Comparison of ENCODE assay signal across 8 cellular contexts in genomic region chr17:42456223-42457106, GRCh38. TPM values are rescaled to one million over a fixed set of nuclear protein-coding genes. Genes with fewer than 3 reads are reported as not detected.
DNase-seq lines count a peak whose midpoint lies in the region; ATAC-seq, FAIRE-seq and TF ChIP-seq lines count a peak whose summit lies in the region.

No MANE protein-coding gene starts in this region.

- no peak overlapping the region for H3K27ac Mint-ChIP-seq in nephron progenitor cell

- H3K4me3 ChIP-seq in ACC112 (ENCODE audit: low read depth, low read length) (peak overlapping the region; percentile 39), dorsolateral prefrontal cortex (peak overlapping the region in 4 of 59 donors; percentile 6 to 16 (median 12))

- H3K4me1 ChIP-seq in ACC112 (ENCODE audit: control insufficient read depth, insufficient read depth, low read length, unreplicated experiment): peaks cover 28% of the 10 kb centered on the region

- H3K4me3 Mint-ChIP-seq in nephron progenitor cell: peak overlapping the region; percentile 1

- FAIRE-seq in H54 (lab: Jason Lieb, UNC): no peak

- TF ChIP-seq POLR2A in H54 (IDR thresholded peaks at IDR 0.05; ENCODE audit: low read depth, low read length): no peak

- no peak for TF ChIP-seq CTCF in dorsolateral prefrontal cortex (IDR thresholded peaks at IDR 0.05 in 54 of 56, conservative IDR thresholded peaks at IDR 0.05 in 2 of 56; ENCODE audit: low read depth in 1 of 56, partially characterized antibody in 56 of 56)
- no peak for TF ChIP-seq CTCF in nephron progenitor cell (IDR thresholded peaks at IDR 0.05)

- peaks cover 15% of the 10 kb centered on the region for H3K79me2 ChIP-seq in ACC112 (ENCODE audit: control insufficient read depth, insufficient read depth, low read length, unreplicated experiment)

- DNase-seq in RPMI7951 (ENCODE audit: low read depth) (peak; percentile 73), dorsolateral prefrontal cortex (no peak), nephron progenitor cell (no peak), mesenteric fat pad (ENCODE audit: low spot score) (no peak), H54 (ENCODE audit: insufficient read length, low spot score) (no peak)

- H2AFZ ChIP-seq in ACC112 (ENCODE audit: low read length, unreplicated experiment): peak overlapping the region; percentile 57

- peaks cover 17% of the 10 kb centered on the region for H3K27me3 Mint-ChIP-seq in nephron progenitor cell (ENCODE audit: low read depth, poor library complexity)

- no peaks in the 10 kb centered on the region for H3K36me3 ChIP-seq in ACC112 (ENCODE audit: insufficient read depth, low read length)

- intact Hi-C loops in dorsolateral prefrontal cortex (cut with DNase I): loop anchor here in 1 of 2 donors (5.0 kb wide), 1 partner anchor 34 kb away; the partner anchor contains the start of gene CAVIN1

- H3K27me3 ChIP-seq in ACC112 (ENCODE audit: insufficient read depth, low read length) (no peaks in the 10 kb centered on the region), dorsolateral prefrontal cortex (no peaks in the 10 kb centered on the region)

- H3K9me3 Mint-ChIP-seq in nephron progenitor cell: no peaks in the 10 kb centered on the region

- no peaks in the 10 kb centered on the region for H3K36me3 Mint-ChIP-seq in nephron progenitor cell (ENCODE audit: low read depth)

- peak; percentile 35 for ATAC-seq in GM18858 (IDR thresholded peaks at IDR 0.05; ENCODE audit: unreplicated experiment)
- no peak for ATAC-seq in GM19397 (IDR thresholded peaks at IDR 0.05; ENCODE audit: unreplicated experiment)

- H3K27ac ChIP-seq in ACC112 (ENCODE audit: low read depth, low read length): peak overlapping the region; percentile 61
- peak overlapping the region in 54 of 59 donors; percentile 8 to 99 (median 96) for H3K27ac ChIP-seq in dorsolateral prefrontal cortex

- peaks cover 39% of the 10 kb centered on the region for H3K4me1 Mint-ChIP-seq in nephron progenitor cell

RNA-seq across cellular contexts. Expression of gene ATP6V0A1, which starts 2.2 kb away (rescaled TPM):
- 10.4 and 13.9 TPM in 2 replicates for total RNA-seq in RPMI7951 (2014; rRNA removed; shearing (Covaris generic))
- 100 to 1,000 TPM; 253 to 459 (median 379) TPM for total RNA-seq in dorsolateral prefrontal cortex
- 84.1 TPM for total RNA-seq in mesenteric fat pad

RNA-seq across cellular contexts. Expression of gene CAVIN1, which starts 33.4 kb away (rescaled TPM):
- 135 and 217 TPM in 2 replicates for total RNA-seq in RPMI7951 (2014; rRNA removed; shearing (Covaris generic))
- 10 to 100 TPM; 11.5 to 70.8 (median 30.0) TPM for total RNA-seq in dorsolateral prefrontal cortex
- total RNA-seq in mesenteric fat pad: 681 TPM
